8 cellular contexts compared by ENCODE assay signal in genomic region chr7:91941450-91941849, GRCh38. TPM values are rescaled to one million over a fixed set of nuclear protein-coding genes. Genes with fewer than 3 reads are reported as not detected.
DNase-seq lines count a peak whose midpoint lies in the region; ATAC-seq and TF ChIP-seq lines count a peak whose summit lies in the region.

No MANE protein-coding gene starts in this region.

- peaks cover 32 to 54% (median 46%) of the 10 kb centered on the region in 10 experiments for H3K4me1 ChIP-seq in BLaER1 treated with 17β-estradiol and CSF1 and Interleukin-3, amounts not matched to agents 10 nM and 100 nM
- H3K4me1 ChIP-seq in iPS DF 6.9 (ENCODE audit: control insufficient read depth, insufficient read depth, low read length) (no peaks in the 10 kb centered on the region), sigmoid colon (peaks cover 0 to 37% (median 26%) of the 10 kb centered on the region in 4 donors)

- H3K4me3 ChIP-seq in BLaER1 treated with 17β-estradiol and CSF1 and Interleukin-3, amounts not matched to agents 10 nM and 100 nM: peak overlapping the region; percentile 68 to 93 (median 88)
- H3K4me3 ChIP-seq in astrocyte of the cerebellum (ENCODE audit: low read depth, low read length) (peak overlapping the region; percentile 93), iPS DF 6.9 (ENCODE audit: low read length) (peak overlapping the region; percentile 75; the same call in 1 of the 2 replicates), sigmoid colon (peak overlapping the region; percentile 71 to 93 (median 82))

- TF ChIP-seq CTCF in astrocyte of the cerebellum (IDR thresholded peaks at IDR 0.05; ENCODE audit: low read depth, low read length, missing control alignments) (no peak), sigmoid colon (IDR thresholded peaks at IDR 0.05) (no peak)

- H3K27me3 ChIP-seq in BLaER1 treated with 17β-estradiol and CSF1 and Interleukin-3, amounts not matched to agents 10 nM and 100 nM: no peaks in the 10 kb centered on the region
- H3K27me3 ChIP-seq in iPS DF 6.9 (ENCODE audit: control insufficient read depth, insufficient read depth, low read length) (peaks cover 7% of the 10 kb centered on the region; the same call in 1 of the 2 replicates), sigmoid colon (no peaks in the 10 kb centered on the region)

- no peak for TF ChIP-seq POLR2A in sigmoid colon (IDR thresholded peaks at IDR 0.05)

- H3K9ac ChIP-seq in BLaER1 treated with 17β-estradiol and CSF1 and Interleukin-3, amounts not matched to agents 10 nM and 100 nM: peak overlapping the region; percentile 80 to 95 (median 89)

- H4K20me1 ChIP-seq in BLaER1 treated with 17β-estradiol and CSF1 and Interleukin-3, amounts not matched to agents 10 nM and 100 nM: peaks cover 0 to 50% (median 20%) of the 10 kb centered on the region in 11 experiments; a peak in 13 of 22 replicates

- ATAC-seq in GM19395 (IDR thresholded peaks at IDR 0.05; ENCODE audit: unreplicated experiment) (peak; percentile 35), HG02763 (IDR thresholded peaks at IDR 0.05; ENCODE audit: unreplicated experiment) (no peak)

- DNase-seq in LHCN-M2 (ENCODE audit: low read depth) (peak; percentile 71), SW480 (ENCODE audit: low spot score) (peak; percentile 84), astrocyte of the cerebellum (ENCODE audit: low read depth) (no peak), iPS DF 6.9 (ENCODE audit: low read depth, low spot score) (no peak), sigmoid colon (no peak)

- intact Hi-C loops in sigmoid colon (cut with DNase I): no loop called here

- H3K36me3 ChIP-seq in BLaER1 treated with 17β-estradiol and CSF1 and Interleukin-3, amounts not matched to agents 10 nM and 100 nM: no peaks in the 10 kb centered on the region
- no peaks in the 10 kb centered on the region for H3K36me3 ChIP-seq in iPS DF 6.9 (ENCODE audit: control insufficient read depth, insufficient read depth, low read length)
- H3K36me3 ChIP-seq in sigmoid colon: no peaks in the 10 kb centered on the region

- peak overlapping the region; percentile 80 to 92 (median 89) for H3K27ac ChIP-seq in BLaER1 treated with 17β-estradiol and CSF1 and Interleukin-3, amounts not matched to agents 10 nM and 100 nM
- no peak overlapping the region for H3K27ac ChIP-seq in iPS DF 6.9 (ENCODE audit: low read length)
- peak overlapping the region; percentile 93 to 96 (median 94) for H3K27ac ChIP-seq in sigmoid colon

- WGBS in iPS DF 6.9 (ENCODE audit: insufficient coverage, insufficient read length): no CpG with 5 or more reads among the region's 7 CpGs
- 1 to 4% methylated on average over 7 of the region's 7 CpGs for WGBS in sigmoid colon, 2 donors

- peak overlapping the region; percentile 80 to 95 (median 85) for H3K4me2 ChIP-seq in BLaER1 treated with 17β-estradiol and CSF1 and Interleukin-3, amounts not matched to agents 10 nM and 100 nM

- TF ChIP-seq EP300 in sigmoid colon (IDR thresholded peaks at IDR 0.05): no peak

- H3K9me3 ChIP-seq in BLaER1 treated with 17β-estradiol and CSF1 and Interleukin-3, amounts not matched to agents 10 nM and 100 nM (replicated peaks in 1 of 11): no peaks in the 10 kb centered on the region
- H3K9me3 ChIP-seq in iPS DF 6.9 (ENCODE audit: control insufficient read depth, insufficient read depth, low read length) (no peaks in the 10 kb centered on the region), sigmoid colon (no peaks in the 10 kb centered on the region)

- in situ Hi-C loops in astrocyte of the cerebellum (cut with HindIII; ENCODE audit: low sequenced_read_pairs): no loop called here

RNA-seq across cellular contexts. Expression of gene AKAP9, which starts 0.8 kb away (rescaled TPM):
- total RNA-seq in LHCN-M2 (2014; rRNA removed) (39.3 and 42.3 TPM in 2 replicates), sigmoid colon (10 to 100 TPM; 48.1 to 78.7 (median 59.3) TPM)
- 6.6 TPM for polyA plus RNA-seq in LHCN-M2 (2012)
- polyA plus RNA-seq in sigmoid colon: 10 to 100 TPM; 34.0 to 90.9 (median 75.1) TPM

Comparison
In these comparisons a context has a peak if more than half of its experiments do, and no peak if none do; other contexts are left out.
1. DNase-seq: peak in LHCN-M2 (single experiment) and SW480 (single experiment); none in astrocyte of the cerebellum (single experiment), iPS DF 6.9 (single experiment) and sigmoid colon (single experiment).
2. Peak in every context shown above with its lines, with median percentiles within 50 percentile points of each other: H3K4me3 ChIP-seq.